In genomic region chr6:138115877-138116660, GRCh38 we compare ENCODE assay signal across 8 cellular contexts. TPM values are rescaled to one million over a fixed set of nuclear protein-coding genes. Genes with fewer than 3 reads are reported as not detected.
DNase-seq lines count a peak whose midpoint lies in the region; ATAC-seq, FAIRE-seq and TF ChIP-seq lines count a peak whose summit lies in the region.

No MANE protein-coding gene starts in this region.

- H4K20me1 ChIP-seq in HepG2 (ENCODE audit: insufficient read depth, low read length): no peaks in the 10 kb centered on the region

- no peak overlapping the region for H3K27ac Mint-ChIP-seq in stimulated activated memory B cell treated with anti-CD40 and anti-IgM and Interleukin-4, amounts not matched to agents 10 μg/mL and 1 μg/mL and 100 μg/mL, for 72 hours

- H3K27ac ChIP-seq in colonic mucosa (no peak overlapping the region), HepG2 (ENCODE audit: extremely low read length, insufficient read depth, low read length) (peak overlapping the region; percentile 13)

- peaks cover 23% of the 10 kb centered on the region for H3K27me3 Mint-ChIP-seq in stimulated activated memory B cell treated with anti-CD40 and anti-IgM and Interleukin-4, amounts not matched to agents 10 μg/mL and 1 μg/mL and 100 μg/mL, for 72 hours

- H3K4me1 Mint-ChIP-seq in stimulated activated memory B cell treated with anti-CD40 and anti-IgM and Interleukin-4, amounts not matched to agents 10 μg/mL and 1 μg/mL and 100 μg/mL, for 72 hours: peaks cover 5% of the 10 kb centered on the region

- ATAC-seq in Right ventricle myocardium inferior (peak; percentile 83), HG02973 (IDR thresholded peaks at IDR 0.05; ENCODE audit: unreplicated experiment) (peak; percentile 71), HepG2 (peak; percentile 96)
- ATAC-seq in stimulated activated memory B cell treated with anti-CD40 and anti-IgM and Interleukin-4, amounts not matched to agents 10 μg/mL and 1 μg/mL and 100 μg/mL, for 72 hours: peak; percentile 75

- POLR2A ChIA-PET in HepG2 (lab: Yijun Ruan, JAX): no interaction called here

- peaks cover 3% of the 10 kb centered on the region for H3K9me3 Mint-ChIP-seq in stimulated activated memory B cell treated with anti-CD40 and anti-IgM and Interleukin-4, amounts not matched to agents 10 μg/mL and 1 μg/mL and 100 μg/mL, for 72 hours

- H2AFZ ChIP-seq in HepG2 (ENCODE audit: low read length): no peak overlapping the region

- H3K4me1 ChIP-seq in colonic mucosa (no peaks in the 10 kb centered on the region), HepG2 (ENCODE audit: insufficient read depth, low read length) (peaks cover 18% of the 10 kb centered on the region)

- WGBS in HepG2 (ENCODE audit: low lambda C conversion rate): 6% methylated on average over 13 of the region's 13 CpGs

- H3K36me3 ChIP-seq in colonic mucosa (no peaks in the 10 kb centered on the region), HepG2 (replicated peaks in 1 of 2; ENCODE audit: control insufficient read depth in 1 of 2, insufficient read depth in 2 of 2, low read length in 2 of 2) (no peaks in the 10 kb centered on the region)

- H3K4me3 ChIP-seq in colonic mucosa (no peak overlapping the region), HepG2 (replicated peaks in 1 of 3; ENCODE audit: insufficient read depth in 1 of 3, low read depth in 2 of 3, low read length in 3 of 3) (0 out of 6 replicates have a peak overlapping the region, but pooled peaks of 1 of the 3 experiments have one; percentile 2)

- H3K9me3 ChIP-seq in colonic mucosa (no peaks in the 10 kb centered on the region), HepG2 (ENCODE audit: low read length) (no peaks in the 10 kb centered on the region)

- DNase-seq in Right ventricle myocardium inferior (ENCODE audit: missing footprints) (peak; percentile 68), cardiac septum (ENCODE audit: low spot score) (no peak), NCI-H2107 (lab: John Stamatoyannopoulos, UW) (peak; percentile 44), UCSD-AML1 (lab: John Stamatoyannopoulos, UW; ENCODE audit: unreplicated experiment) (peak; percentile 24), colonic mucosa (peak; percentile 44), HepG2 (ENCODE audit: low spot score) (peak; percentile 71)

- no peak for TF ChIP-seq POLR2A in HepG2 (IDR thresholded peaks at IDR 0.05; ENCODE audit: insufficient read depth in 1 of 2, low read depth in 2 of 2, low read length in 2 of 2)

- peak; percentile 92 for TF ChIP-seq RAD21 in HepG2 (CRISPR knock-in tag; IDR thresholded peaks at IDR 0.05)

- peak overlapping the region; percentile 56 for H3K4me2 ChIP-seq in HepG2 (ENCODE audit: low read depth, low read length)

- TF ChIP-seq CTCF in colonic mucosa (IDR thresholded peaks at IDR 0.05) (peak; percentile 59), HepG2 (CRISPR knock-in tag; IDR thresholded peaks at IDR 0.05) (peak; percentile 90)

- peak; percentile 81 for FAIRE-seq in HepG2 (lab: Jason Lieb, UNC)

- no peaks in the 10 kb centered on the region for H3K36me3 Mint-ChIP-seq in stimulated activated memory B cell treated with anti-CD40 and anti-IgM and Interleukin-4, amounts not matched to agents 10 μg/mL and 1 μg/mL and 100 μg/mL, for 72 hours

- H3K79me2 ChIP-seq in HepG2 (ENCODE audit: insufficient read depth, low read length): no peaks in the 10 kb centered on the region

- no peak for TF ChIP-seq EP300 in HepG2 (IDR thresholded peaks at IDR 0.05; ENCODE audit: low read depth in 2 of 2, low read length in 2 of 2)
- TF ChIP-seq EP300 in HepG2 (CRISPR knock-in tag; IDR thresholded peaks at IDR 0.05; ENCODE audit: borderline replicate concordance): no peak

- no peak overlapping the region for H3K4me3 Mint-ChIP-seq in stimulated activated memory B cell treated with anti-CD40 and anti-IgM and Interleukin-4, amounts not matched to agents 10 μg/mL and 1 μg/mL and 100 μg/mL, for 72 hours

- CTCF ChIA-PET in HepG2 (lab: Yijun Ruan, JAX; ENCODE audit: low intra/inter-chr PET ratio, low total read pairs): interaction anchor here (0.8 to 3.4 kb wide), 8 partner anchors 12 to 650 kb away, joined by 3 to 53 read pairs (median 6); partner anchors contain the start of gene HEBP2

- H3K9ac ChIP-seq in colonic mucosa (ENCODE audit: low read depth in 2 of 2, low read length in 2 of 2) (no peak overlapping the region), HepG2 (ENCODE audit: insufficient read depth, low read depth, low read length) (no peak overlapping the region)

- intact Hi-C loops in Right ventricle myocardium inferior (cut with DNase I) (loop anchor here (5.0 to 10.0 kb wide), 4 partner anchors 161 to 651 kb away; no protein-coding TSS in a partner anchor), cardiac septum (cut with DNase I) (loop anchor here (1.0 to 5.0 kb wide), 4 partner anchors 162 to 651 kb away; partner anchors contain the start of gene HEBP2), colonic mucosa (cut with DNase I) (loop anchor here (2.0 to 10.0 kb wide), 6 partner anchors 91 to 649 kb away; no protein-coding TSS in a partner anchor), HepG2 (cut with micrococcal nuclease; ENCODE audit: unreplicated experiment) (loop anchor here (1.0 to 5.0 kb wide), 6 partner anchors 95 to 651 kb away; no protein-coding TSS in a partner anchor)

- in situ Hi-C loops in HepG2 (cut with HindIII; ENCODE audit: extremely low pct_ligation_motif_present, low pct_unique_long_range_greater_than_20kb): loop anchor here (5.0 to 10.0 kb wide), 5 partner anchors 171 to 649 kb away; partner anchors contain the start of gene HEBP2

- no TSS peak for BruUV-seq in HepG2 (replicated peaks; lab: Mats Ljungman, UMichigan)

- no peaks in the 10 kb centered on the region for H3K27me3 ChIP-seq in colonic mucosa
- H3K27me3 ChIP-seq in HepG2 (ENCODE audit: control insufficient read depth in 1 of 2, insufficient read depth in 2 of 2, low read length in 2 of 2): no peaks in the 10 kb centered on the region

TF ChIP-seq in HepG2, 621 proteins besides CTCF, POLR2A, EP300 and RAD21 (continues in another document):
- TF ChIP-seq HNF4A (CRISPR knock-in tag; IDR thresholded peaks at IDR 0.05): peak; percentile 37; the same call in 1 of the 2 replicates

RNA-seq across cellular contexts. Expression of gene PERP, which starts 8.8 kb away (rescaled TPM):
- total RNA-seq in Right ventricle myocardium inferior (49.1 TPM), cardiac septum (59.3 TPM), colonic mucosa (10 to 100 TPM; 64.6 to 78.4 TPM), HepG2 (2016; rRNA removed; fragmentation: Illumina TruSeq; extraction: Trizol) (16.6 and 26.0 TPM in 2 replicates)
- 6.4 and 7.0 TPM in 2 replicates for total RNA-seq in HepG2 (2016; cell fraction: cytosol; rRNA removed; fragmentation: Illumina TruSeq; extraction: Trizol; ENCODE audit: low read depth)
- 16.2 and 26.8 TPM in 2 replicates for total RNA-seq in HepG2 (2016; cell fraction: insoluble cytoplasmic fraction; rRNA removed; fragmentation: Illumina TruSeq; extraction: Trizol)
- 17.6 and 19.2 TPM in 2 replicates for total RNA-seq in HepG2 (2016; cell fraction: membrane; rRNA removed; fragmentation: Illumina TruSeq; extraction: Trizol)
- total RNA-seq in HepG2 (2016; cell fraction: nucleus; rRNA removed; fragmentation: Illumina TruSeq; extraction: Trizol): 22.4 and 25.2 TPM in 2 replicates
- 53.0 and 53.9 TPM in 2 replicates for polyA plus RNA-seq in HepG2 (2011; rRNA removed)
- 39.8 and 47.5 TPM in 2 replicates for polyA plus RNA-seq in HepG2 (2011; cell fraction: cytosol; rRNA removed)
- polyA plus RNA-seq in HepG2 (2011; cell fraction: nucleus; rRNA removed): 11.4 and 15.5 TPM in 2 replicates
- polyA plus RNA-seq in HepG2 (2012): 80.7 and 95.5 TPM in 2 replicates
- polyA plus RNA-seq in HepG2 (2016; cell fraction: cytosol; fragmentation: Illumina TruSeq; extraction: Trizol; ENCODE audit: low read depth): 9.1 and 9.7 TPM in 2 replicates
- 21.6 and 23.8 TPM in 2 replicates for polyA plus RNA-seq in HepG2 (2016; cell fraction: insoluble cytoplasmic fraction; fragmentation: Illumina TruSeq; extraction: Trizol; ENCODE audit: low read depth)
- 18.6 and 19.9 TPM in 2 replicates for polyA plus RNA-seq in HepG2 (2016; cell fraction: membrane; fragmentation: Illumina TruSeq; extraction: Trizol; ENCODE audit: low read depth)
- 41.5 and 46.0 TPM in 2 replicates for polyA plus RNA-seq in HepG2 (2016; cell fraction: nucleus; fragmentation: Illumina TruSeq; extraction: Trizol; ENCODE audit: insufficient read depth, low read depth)
- 58.8 and 113 TPM in 2 replicates for polyA minus RNA-seq in HepG2 (2011; rRNA and poly(A)+ RNA removed; ENCODE audit: low replicate concordance)
- 32.1 and 38.6 TPM in 2 replicates for polyA minus RNA-seq in HepG2 (2011; cell fraction: cytosol; rRNA and poly(A)+ RNA removed)
- polyA minus RNA-seq in HepG2 (2011; cell fraction: nucleus; rRNA and poly(A)+ RNA removed): 9.5 and 12.4 TPM in 2 replicates

RNA-seq across cellular contexts. Expression of gene ARFGEF3, which starts 45.7 kb away (rescaled TPM):
- total RNA-seq in Right ventricle myocardium inferior (1.4 TPM), cardiac septum (9.6 TPM), colonic mucosa (10 to 100 TPM; 22.2 to 23.8 TPM), HepG2 (2016; rRNA removed; fragmentation: Illumina TruSeq; extraction: Trizol) (0.60 and 0.97 TPM in 2 replicates)
- 0.09 and 0.10 TPM in 2 replicates for total RNA-seq in HepG2 (2016; cell fraction: cytosol; rRNA removed; fragmentation: Illumina TruSeq; extraction: Trizol; ENCODE audit: low read depth)
- 0.65 and 0.98 TPM in 2 replicates for total RNA-seq in HepG2 (2016; cell fraction: insoluble cytoplasmic fraction; rRNA removed; fragmentation: Illumina TruSeq; extraction: Trizol)
- total RNA-seq in HepG2 (2016; cell fraction: membrane; rRNA removed; fragmentation: Illumina TruSeq; extraction: Trizol): 0.31 and 0.34 TPM in 2 replicates
- 0.88 and 0.96 TPM in 2 replicates for total RNA-seq in HepG2 (2016; cell fraction: nucleus; rRNA removed; fragmentation: Illumina TruSeq; extraction: Trizol)
- 2.6 and 2.9 TPM in 2 replicates for polyA plus RNA-seq in HepG2 (2011; rRNA removed)
- 1.4 and 2.1 TPM in 2 replicates for polyA plus RNA-seq in HepG2 (2011; cell fraction: cytosol; rRNA removed)
- polyA plus RNA-seq in HepG2 (2011; cell fraction: nucleus; rRNA removed): 3.8 and 4.4 TPM in 2 replicates
- 5.5 and 6.4 TPM in 2 replicates for polyA plus RNA-seq in HepG2 (2012)
- 0.01 and 0.02 TPM in 2 replicates for polyA plus RNA-seq in HepG2 (2016; cell fraction: cytosol; fragmentation: Illumina TruSeq; extraction: Trizol; ENCODE audit: low read depth)
- polyA plus RNA-seq in HepG2 (2016; cell fraction: insoluble cytoplasmic fraction; fragmentation: Illumina TruSeq; extraction: Trizol; ENCODE audit: low read depth): 0.49 and 0.60 TPM in 2 replicates
- 0.03 and 0.08 TPM in 2 replicates for polyA plus RNA-seq in HepG2 (2016; cell fraction: membrane; fragmentation: Illumina TruSeq; extraction: Trizol; ENCODE audit: low read depth)
- polyA plus RNA-seq in HepG2 (2016; cell fraction: nucleus; fragmentation: Illumina TruSeq; extraction: Trizol; ENCODE audit: insufficient read depth, low read depth): 0.84 and 0.97 TPM in 2 replicates
- polyA minus RNA-seq in HepG2 (2011; rRNA and poly(A)+ RNA removed; ENCODE audit: low replicate concordance): 2.5 and 9.3 TPM in 2 replicates
- polyA minus RNA-seq in HepG2 (2011; cell fraction: cytosol; rRNA and poly(A)+ RNA removed): 5.9 and 7.9 TPM in 2 replicates
- 8.0 and 9.9 TPM in 2 replicates for polyA minus RNA-seq in HepG2 (2011; cell fraction: nucleus; rRNA and poly(A)+ RNA removed)
